Comparison of ENCODE assay signal across 8 cellular contexts in genomic region chr9:35829084-35829763, GRCh38. TPM values are rescaled to one million over a fixed set of nuclear protein-coding genes. Genes with fewer than 3 reads are reported as not detected.
DNase-seq lines count a peak whose midpoint lies in the region; ATAC-seq and TF ChIP-seq lines count a peak whose summit lies in the region.

Gene TMEM8B (plus strand): TSS chr9:35829228. CDS start chr9:35829448, 220 bp downstream.

- peak; percentile 93 to 94 for ATAC-seq in CD4-positive, CD25-positive, alpha-beta regulatory T cell (ENCODE audit: low read depth in 2 of 2)
- peak; percentile 62 for ATAC-seq in GM21360 (IDR thresholded peaks at IDR 0.05; ENCODE audit: unreplicated experiment)

- no peaks in the 10 kb centered on the region for H3K36me3 Mint-ChIP-seq in CD4-positive, CD25-positive, alpha-beta regulatory T cell
- no peaks in the 10 kb centered on the region for H3K36me3 Mint-ChIP-seq in endodermal cell (ENCODE audit: low read depth)
- no peaks in the 10 kb centered on the region for H3K36me3 Mint-ChIP-seq in mesothelial cell of epicardium

- WGBS in endodermal cell (ENCODE audit: insufficient coverage in 1 of 2, insufficient read length in 1 of 2), 2 experiments, result 0% methylated on average over 9 to 53 of the region's 53 CpGs

- peak within 1 kb of the TSS; percentile 71 for H3K9ac ChIP-seq in endodermal cell (ENCODE audit: extremely low read depth, low read length, poor library complexity, severe bottlenecking)

- peak; percentile 88 to 95 (median 92) for DNase-seq in CD4-positive, CD25-positive, alpha-beta regulatory T cell
- peak in 75 of 76 experiments; percentile 11 to 95 (median 80) for DNase-seq in HUDEP-2 (lab: John Stamatoyannopoulos, UW; ENCODE audit: unreplicated experiment in 76 of 76)
- peak; percentile 86 to 93 for DNase-seq in NOMO-1 (lab: John Stamatoyannopoulos, UW; ENCODE audit: unreplicated experiment in 2 of 2)
- DNase-seq in activated CD8-positive, alpha-beta memory T cell treated with anti-CD3 and anti-CD28 coated beads, Interleukin-2, amount 50 U/mL, for 1 hour (ENCODE audit: extremely low read depth), result peak; percentile 86
- peak; percentile 98 for DNase-seq in endodermal cell
- peak; percentile 93 to 95 for DNase-seq in mesothelial cell of epicardium (ENCODE audit: low spot score in 2 of 2, unreplicated experiment in 2 of 2)
- DNase-seq in stimulated activated CD8-positive, alpha-beta memory T cell treated with anti-CD3 and anti-CD28 coated beads, Interleukin-15, amount 100 ng/mL, for 24 hours (ENCODE audit: low read depth), result peak; percentile 76

- H3K4me3 Mint-ChIP-seq in CD4-positive, CD25-positive, alpha-beta regulatory T cell, result peak within 1 kb of the TSS; percentile 95 to 100 (median 96)
- H3K4me3 Mint-ChIP-seq in endodermal cell (peak within 1 kb of the TSS; percentile 75), mesothelial cell of epicardium (peak within 1 kb of the TSS; percentile 90)

- no peaks in the 10 kb centered on the region for H3K27me3 ChIP-seq in CD4-positive, CD25-positive, alpha-beta regulatory T cell (ENCODE audit: control insufficient read depth, insufficient read depth, low read length)
- H3K27me3 ChIP-seq in endodermal cell (ENCODE audit: control insufficient read depth, insufficient read depth, low read length, poor library complexity, severe bottlenecking), result no peaks in the 10 kb centered on the region

- no peaks in the 10 kb centered on the region for H3K36me3 ChIP-seq in CD4-positive, CD25-positive, alpha-beta regulatory T cell (ENCODE audit: control insufficient read depth, insufficient read depth, low read length)
- no peaks in the 10 kb centered on the region for H3K36me3 ChIP-seq in endodermal cell (ENCODE audit: control insufficient read depth, insufficient read depth, low read length)

- no peaks in the 10 kb centered on the region for H3K27me3 Mint-ChIP-seq in CD4-positive, CD25-positive, alpha-beta regulatory T cell
- H3K27me3 Mint-ChIP-seq in endodermal cell (ENCODE audit: insufficient read depth) (peaks cover 8% of the 10 kb centered on the region), mesothelial cell of epicardium (ENCODE audit: low read depth) (no peaks in the 10 kb centered on the region)

- peak within 1 kb of the TSS; percentile 82 to 98 (median 94) for H3K27ac Mint-ChIP-seq in CD4-positive, CD25-positive, alpha-beta regulatory T cell
- H3K27ac Mint-ChIP-seq in endodermal cell, result peak within 1 kb of the TSS; percentile 90
- peak within 1 kb of the TSS; percentile 97 for H3K27ac Mint-ChIP-seq in mesothelial cell of epicardium

- peak within 1 kb of the TSS; percentile 81 for H3K4me3 ChIP-seq in CD4-positive, CD25-positive, alpha-beta regulatory T cell (ENCODE audit: low read depth, low read length)
- peak within 1 kb of the TSS; percentile 83 for H3K4me3 ChIP-seq in endodermal cell (ENCODE audit: low read length)

- H3K4me1 Mint-ChIP-seq in CD4-positive, CD25-positive, alpha-beta regulatory T cell, result peaks cover 5 to 36% (median 25%) of the 10 kb centered on the region in 4 donors
- H3K4me1 Mint-ChIP-seq in endodermal cell, result peaks cover 13% of the 10 kb centered on the region
- peaks cover 48% of the 10 kb centered on the region for H3K4me1 Mint-ChIP-seq in mesothelial cell of epicardium

- H3K4me1 ChIP-seq in CD4-positive, CD25-positive, alpha-beta regulatory T cell (ENCODE audit: control insufficient read depth, insufficient read depth, low read length, poor library complexity, severe bottlenecking), result peaks cover 15% of the 10 kb centered on the region
- no peaks in the 10 kb centered on the region for H3K4me1 ChIP-seq in endodermal cell (ENCODE audit: control insufficient read depth, insufficient read depth, low read length)

- H3K27ac ChIP-seq in CD4-positive, CD25-positive, alpha-beta regulatory T cell (ENCODE audit: insufficient read depth, low read length, poor library complexity, severe bottlenecking), result peak within 1 kb of the TSS; percentile 59
- H3K27ac ChIP-seq in endodermal cell (ENCODE audit: low read depth, low read length), result peak within 1 kb of the TSS; percentile 88

- no peaks in the 10 kb centered on the region for H3K9me3 ChIP-seq in CD4-positive, CD25-positive, alpha-beta regulatory T cell (ENCODE audit: control insufficient read depth in 2 of 2, low read length in 2 of 2)
- no peaks in the 10 kb centered on the region for H3K9me3 ChIP-seq in endodermal cell (ENCODE audit: control insufficient read depth, low read length)

- no peaks in the 10 kb centered on the region for H3K9me3 Mint-ChIP-seq in CD4-positive, CD25-positive, alpha-beta regulatory T cell
- H3K9me3 Mint-ChIP-seq in endodermal cell (no peaks in the 10 kb centered on the region), mesothelial cell of epicardium (no peaks in the 10 kb centered on the region)

- TF ChIP-seq CTCF in endodermal cell (conservative IDR thresholded peaks at IDR 0.05) (no peak), mesothelial cell of epicardium (IDR thresholded peaks at IDR 0.05; ENCODE audit: unreplicated experiment) (no peak)

RNA-seq across cellular contexts. Expression of gene TMEM8B, which starts in this region (rescaled TPM):
- total RNA-seq in CD4-positive, CD25-positive, alpha-beta regulatory T cell, result 3.3 TPM
- polyA plus RNA-seq in CD4-positive, CD25-positive, alpha-beta regulatory T cell, result 1 to 10 TPM in 3 of 4 donors, under 1 TPM in 1; 0.21 to 1.5 (median 1.3) TPM
- 10 to 100 TPM; 12.8 to 18.3 TPM for total RNA-seq in endodermal cell
- polyA plus RNA-seq in endodermal cell (2013, experiment 1 of 2), result 29.5 TPM
- polyA plus RNA-seq in endodermal cell (2013, experiment 2 of 2), result 26.0 TPM
- 44.4 to 47.9 TPM (median 45.0 TPM) in 3 replicates for total RNA-seq in mesothelial cell of epicardium

Comparison
In these comparisons a context has a peak if more than half of its experiments do, and no peak if none do; other contexts are left out.
1. Peak in every context shown above with its lines: DNase-seq, ATAC-seq, H3K4me3 ChIP-seq and H3K27ac ChIP-seq.